Comparison of ENCODE assay signal across 15 cellular contexts in the genomic region with DNA sequence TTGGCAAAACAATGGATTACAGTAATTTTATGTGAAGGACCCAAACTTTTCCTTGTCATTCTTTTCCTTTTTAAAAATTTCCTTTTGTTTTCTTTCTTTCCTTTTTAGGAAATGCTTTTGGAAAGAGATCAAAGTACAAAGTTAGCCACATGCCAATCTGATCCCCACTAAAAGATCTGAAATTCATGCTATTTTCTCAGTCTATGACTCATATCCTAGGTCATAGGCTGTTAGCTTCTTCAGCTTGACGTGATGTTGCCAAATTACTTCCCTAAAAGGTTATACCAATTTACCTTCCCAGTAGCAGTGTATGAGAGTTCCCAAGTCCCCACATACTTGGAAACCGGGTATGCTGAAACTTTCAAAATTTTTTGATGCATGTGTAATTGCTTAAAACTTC.
DNase-seq lines count a peak whose midpoint lies in the region; ATAC-seq and TF ChIP-seq lines count a peak whose summit lies in the region.
"Had no signal": no experiment of that assay in that cellular context is flagged by ENCODE, and none has a peak within 500 bp of the region (broad histone marks: within the 10 kb centered on the region; RNA-seq: fewer than 3 reads in every experiment).

No MANE protein-coding gene starts in this region.

- ATAC-seq in heart right ventricle (no peak), GM18867 (IDR thresholded peaks at IDR 0.05; ENCODE audit: unreplicated experiment) (no peak), Right ventricle myocardium inferior (no peak), HG02840 (IDR thresholded peaks at IDR 0.05; ENCODE audit: low FRiP score, unreplicated experiment) (no peak)
- ATAC-seq: Panc1 had no signal

- H3K36me3 ChIP-seq in heart right ventricle: no peaks in the 10 kb centered on the region

- H3K4me1 ChIP-seq in heart right ventricle: no peaks in the 10 kb centered on the region
- H3K4me1 ChIP-seq: parathyroid adenoma had no signal

- no peak overlapping the region for H3K27ac ChIP-seq in AG04450 (ENCODE audit: low read depth, low read length)
- H3K27ac ChIP-seq in heart right ventricle: no peak overlapping the region
- H3K27ac ChIP-seq: hepatocyte, parathyroid adenoma had no signal

- H3K9me3 ChIP-seq in AG04450 (ENCODE audit: control insufficient read depth, insufficient read depth, low read length) (no peaks in the 10 kb centered on the region; the same call in 1 of the 2 replicates), heart right ventricle (peaks cover 0 to 5% (median 0%) of the 10 kb centered on the region in 11 donors)

- DNase-seq in AG04450 (ENCODE audit: low read depth, low spot score) (peak; percentile 6), HFF-Myc (ENCODE audit: extremely low read depth, low read depth) (peak; percentile 69), amniotic epithelial cell (ENCODE audit: low read depth) (peak; percentile 0), foreskin fibroblast (peak; percentile 69 to 81), heart right ventricle (no peak), Right ventricle myocardium inferior (ENCODE audit: missing footprints) (no peak)
- DNase-seq: C1 segment of cervical spinal cord; Karpas-422; NCI-H2171; stimulated activated naive CD4-positive, alpha-beta T cell had no signal

- H3K4me3 ChIP-seq in AG04450 (ENCODE audit: low read depth, low read length) (no peak overlapping the region), HFF-Myc (replicated peaks; ENCODE audit: low read depth, low read length) (no peak overlapping the region), foreskin fibroblast (ENCODE audit: low read depth in 1 of 2, low read length in 2 of 2) (no peak overlapping the region), heart right ventricle (no peak overlapping the region)
- H3K4me3 ChIP-seq: hepatocyte had no signal

- no peak for TF ChIP-seq CTCF in AG04450 (IDR thresholded peaks at IDR 0.05; ENCODE audit: low read depth, low read length)
- TF ChIP-seq CTCF in HFF-Myc (IDR thresholded peaks at IDR 0.05; ENCODE audit: low read depth, low read length, missing control alignments): no peak
- no peak for TF ChIP-seq CTCF in foreskin fibroblast (IDR thresholded peaks at IDR 0.05; ENCODE audit: low read depth, low read length)
- no peak for TF ChIP-seq CTCF in heart right ventricle (IDR thresholded peaks at IDR 0.05)

- POLR2A ChIA-PET in AG04450 (lab: Yijun Ruan, JAX): no interaction called here

- 40 to 47% methylated on average over 2 of the region's 2 CpGs for WGBS in heart right ventricle, 2 donors

- intact Hi-C loops in heart right ventricle (cut with DNase I): no loop called here
- intact Hi-C loops in Right ventricle myocardium inferior (cut with DNase I): no loop called here

- H3K27me3 ChIP-seq in AG04450 (ENCODE audit: control insufficient read depth, insufficient read depth, low read length) (no peaks in the 10 kb centered on the region), heart right ventricle (peaks cover 0 to 7% (median 0%) of the 10 kb centered on the region in 7 donors)

- CTCF ChIA-PET in AG04450 (lab: Charles Lee): no interaction called here

Comparison
In these comparisons a context has a peak if more than half of its experiments do, and no peak if none do; other contexts are left out.
1. DNase-seq: peak in AG04450 (single experiment), HFF-Myc (single experiment), amniotic epithelial cell (single experiment) and foreskin fibroblast (2 of 2); none in heart right ventricle (0 of 2) and Right ventricle myocardium inferior (single experiment).